In genomic region chr6:163500105-163500504, GRCh38 we compare ENCODE assay signal across 20 cellular contexts.
"Had no signal": no experiment of that assay in that cellular context is flagged by ENCODE, and none has a peak within 500 bp of the region (broad histone marks: within the 10 kb centered on the region; RNA-seq: fewer than 3 reads in every experiment).

No MANE protein-coding gene starts in this region.

- H3K4me1 ChIP-seq: ascending aorta had no signal

- H3K9me3 Mint-ChIP-seq: natural killer cell had no signal

- H3K36me3 Mint-ChIP-seq: natural killer cell had no signal

- H3K9me3 ChIP-seq: ascending aorta, mucosa of descending colon, upper lobe of right lung had no signal

- H3K4me3 ChIP-seq: ascending aorta, lung, mucosa of descending colon, upper lobe of right lung had no signal

- H3K36me3 ChIP-seq: ascending aorta, upper lobe of right lung had no signal

- ATAC-seq: mucosa of descending colon, natural killer cell, sciatic nerve, upper lobe of right lung had no signal

- H3K27me3 Mint-ChIP-seq: activated CD4-positive, alpha-beta memory T cell treated with anti-CD3 and anti-CD28 coated beads for 36 hours; activated naive CD8-positive, alpha-beta T cell treated with anti-CD3 and anti-CD28 coated beads, Interleukin-2, amount 10 ng/mL, durations not matched to agents 7 days and 5 days; progenitor cell of endocrine pancreas; stimulated activated naive CD8-positive, alpha-beta T cell treated with anti-CD3 and anti-CD28 coated beads, Interleukin-15, Interleukin-2, amounts not matched to agents 100 ng/mL and 50 ng/mL, for 24 hours had no signal

- H3K27ac ChIP-seq: ascending aorta, epithelial cell of prostate, upper lobe of right lung, VCaP had no signal

- H3K27ac Mint-ChIP-seq: activated CD4-positive, alpha-beta memory T cell treated with anti-CD3 and anti-CD28 coated beads for 36 hours; activated naive CD8-positive, alpha-beta T cell treated with anti-CD3 and anti-CD28 coated beads, Interleukin-2, amount 10 ng/mL, durations not matched to agents 7 days and 5 days; natural killer cell; progenitor cell of endocrine pancreas; stimulated activated naive CD8-positive, alpha-beta T cell treated with anti-CD3 and anti-CD28 coated beads, Interleukin-15, Interleukin-2, amounts not matched to agents 100 ng/mL and 50 ng/mL, for 24 hours had no signal

- H3K4me3 Mint-ChIP-seq: activated CD4-positive, alpha-beta memory T cell treated with anti-CD3 and anti-CD28 coated beads for 36 hours; activated naive CD8-positive, alpha-beta T cell treated with anti-CD3 and anti-CD28 coated beads, Interleukin-2, amount 10 ng/mL, durations not matched to agents 7 days and 5 days; natural killer cell; stimulated activated naive CD8-positive, alpha-beta T cell treated with anti-CD3 and anti-CD28 coated beads, Interleukin-15, Interleukin-2, amounts not matched to agents 100 ng/mL and 50 ng/mL, for 24 hours had no signal

- DNase-seq: activated CD4-positive, alpha-beta memory T cell treated with anti-CD3 and anti-CD28 coated beads for 36 hours; activated gamma-delta T cell treated with Interleukin-2 at 50 U/mL for 16 hours; activated naive CD8-positive, alpha-beta T cell treated with anti-CD3 and anti-CD28 coated beads, Interleukin-2, amount 10 ng/mL, durations not matched to agents 7 days and 5 days; activated T-cell treated with anti-CD3 and anti-CD28 coated beads, Interleukin-2, amount 50 U/mL, for 48 hours; cortex of kidney; effector CD8-positive, alpha-beta T cell; mucosa of descending colon; natural killer cell; stimulated activated CD4-positive, alpha-beta T cell treated with anti-CD3 and anti-CD28 coated beads, Interleukin-12 subunit alpha, Interleukin-12 subunit beta, amount 100 ng/mL, for 4 hours; stimulated activated CD4-positive, alpha-beta T cell treated with anti-CD3 and anti-CD28 coated beads, Interleukin-2, amount 100 ng/mL, for 48 hours; stimulated activated CD8-positive, alpha-beta memory T cell treated with anti-CD3 and anti-CD28 coated beads, Interleukin-4, amount 100 ng/mL, for 48 hours; T-helper 9 cell; upper lobe of right lung had no signal

- H3K27me3 ChIP-seq: ascending aorta, upper lobe of right lung had no signal
